Comparison of ENCODE assay signal across 29 cellular contexts in genomic region chr1:104989012-104989411, GRCh38.
"Had no signal": no experiment of that assay in that cellular context is flagged by ENCODE, and none has a peak within 500 bp of the region (broad histone marks: within the 10 kb centered on the region; RNA-seq: fewer than 3 reads in every experiment).

No MANE protein-coding gene starts in this region.

- H3K4me1 ChIP-seq: gastrocnemius medialis, heart left ventricle had no signal

- FAIRE-seq: astrocyte, bronchial epithelial cell had no signal

- H3K27me3 ChIP-seq: brain microvascular endothelial cell, gastrocnemius medialis, heart left ventricle had no signal

- ATAC-seq: activated CD4-positive, CD25-positive, alpha-beta regulatory T cell treated with anti-CD3 and anti-CD28 coated beads, Interleukin-2, amount 50 U/mL, for 24 hours; activated CD8-positive, alpha-beta T cell treated with anti-CD3 and anti-CD28 coated beads for 36 hours; activated T-cell treated with anti-CD3 and anti-CD28 coated beads, Interleukin-2, amount 50 U/mL, for 4 hours; activated T-helper 17 cell treated with anti-CD3 and anti-CD28 coated beads, Interleukin-2, amount 50 U/mL, for 72 hours; esophagus mucosa; gastrocnemius medialis; heart left ventricle; T-helper 17 cell had no signal

- DNase-seq: activated B cell treated with CpG ODN at 0.5 μM for 24 hours; activated CD4-positive, alpha-beta T cell treated with anti-CD3 and anti-CD28 coated beads for 48 hours; activated CD4-positive, alpha-beta T cell treated with anti-CD3 and anti-CD28 coated beads, Interleukin-2, amount 50 U/mL, for 1 hour; activated CD4-positive, alpha-beta T cell treated with anti-CD3 and anti-CD28 coated beads, Interleukin-2, amount 50 U/mL, for 48 hours; activated CD8-positive, alpha-beta memory T cell treated with anti-CD3 and anti-CD28 coated beads for 24 hours; activated CD8-positive, alpha-beta T cell treated with anti-CD3 and anti-CD28 coated beads for 36 hours; activated effector memory CD4-positive, alpha-beta T cell treated with Interleukin-2 at 50 U/mL for 16 hours; activated gamma-delta T cell treated with Interleukin-2 at 50 U/mL for 16 hours; activated naive CD4-positive, alpha-beta T cell treated with anti-CD3 and anti-CD28 coated beads, Interleukin-2, amount 50 U/mL, for 16 hours; activated naive CD4-positive, alpha-beta T cell treated with Interleukin-2 at 50 U/mL for 16 hours; activated T-cell treated with anti-CD3 and anti-CD28 coated beads, Interleukin-2, amount 50 U/mL, for 4 hours; amniotic stem cell; anterior cingulate cortex; brain microvascular endothelial cell; cortex of kidney; dermis blood vessel endothelial cell; effector CD4-positive, alpha-beta T cell; foreskin fibroblast; gastrocnemius medialis; glutamatergic neuron; heart left ventricle; T-helper 1 cell; T-helper 17 cell had no signal

- H3K9me3 ChIP-seq: gastrocnemius medialis had no signal

- H3K27ac ChIP-seq: brain microvascular endothelial cell, gastrocnemius medialis, heart left ventricle, VCaP had no signal

- H3K36me3 ChIP-seq: brain microvascular endothelial cell, gastrocnemius medialis, heart left ventricle had no signal

- H3K4me3 ChIP-seq: gastrocnemius medialis, heart left ventricle had no signal
